In the genomic region with DNA sequence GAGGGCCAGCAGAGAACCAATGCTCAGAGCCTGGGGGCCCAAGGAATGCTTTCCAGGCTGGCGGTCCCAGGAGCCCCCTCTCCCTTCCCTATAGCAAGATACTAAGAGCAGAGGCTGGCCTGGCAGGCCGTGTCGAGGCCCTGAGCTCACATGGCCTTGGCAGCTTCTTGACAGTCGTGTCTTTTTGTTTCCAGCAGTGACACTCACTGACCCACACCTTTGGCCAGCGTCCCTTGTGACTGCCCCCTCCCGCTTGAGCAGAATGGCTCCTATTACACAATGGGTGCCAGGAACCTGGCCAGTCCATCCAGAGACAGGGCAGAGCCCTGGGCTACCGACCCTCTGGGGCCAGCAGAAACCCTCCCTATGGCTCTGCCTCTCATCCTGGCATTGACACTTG, we compare ENCODE assay signal across 20 cellular contexts.
"Had no signal": no experiment of that assay in that cellular context is flagged by ENCODE, and none has a peak within 500 bp of the region (broad histone marks: within the 10 kb centered on the region; RNA-seq: fewer than 3 reads in every experiment).

No MANE protein-coding gene starts in this region.

- H3K36me3 ChIP-seq: esophagus squamous epithelium, thyroid gland had no signal

- H3K27ac ChIP-seq: body of pancreas, esophagus squamous epithelium, skin epidermis, thyroid gland had no signal

- DNase-seq: activated CD4-positive, alpha-beta T cell treated with anti-CD3 and anti-CD28 coated beads, Interleukin-2, amount 50 U/mL, for 1 hour; activated naive CD4-positive, alpha-beta T cell treated with anti-CD3 and anti-CD28 coated beads, Interleukin-2, amount 50 U/mL, for 16 hours; central memory CD4-positive, alpha-beta T cell; cortex of kidney; effector CD4-positive, alpha-beta T cell; esophagus squamous epithelium; hippocampal formation; midbrain; retina; stimulated activated CD4-positive, alpha-beta T cell treated with anti-CD3 and anti-CD28 coated beads, Interleukin-15, amount 100 ng/mL, for 24 hours; stimulated activated CD4-positive, alpha-beta T cell treated with anti-CD3 and anti-CD28 coated beads, Interleukin-4, amount 100 ng/mL, for 1 hour; stimulated activated naive B cell treated with anti-CD40 and anti-IgM and Interleukin-4, amounts not matched to agents 10 μg/mL and 1 μg/mL and 100 μg/mL, for 72 hours; T-helper 9 cell; thyroid gland had no signal

- FAIRE-seq: endothelial cell of umbilical vein, keratinocyte had no signal

- H3K9me3 ChIP-seq: body of pancreas, thyroid gland had no signal

- ATAC-seq: activated CD4-positive, CD25-positive, alpha-beta regulatory T cell treated with anti-CD3 and anti-CD28 coated beads, Interleukin-2, amount 50 U/mL, for 24 hours; body of pancreas; stimulated activated naive B cell treated with anti-CD40 and anti-IgM and Interleukin-4, amounts not matched to agents 10 μg/mL and 1 μg/mL and 100 μg/mL, for 72 hours had no signal

- H3K4me3 Mint-ChIP-seq: stimulated activated naive B cell treated with anti-CD40 and anti-IgM and Interleukin-4, amounts not matched to agents 10 μg/mL and 1 μg/mL and 100 μg/mL, for 72 hours had no signal

- H3K4me3 ChIP-seq: body of pancreas, esophagus squamous epithelium, skin epidermis, thyroid gland had no signal

- H3K27ac Mint-ChIP-seq: activated T-helper 2 cell treated with anti-CD3 and anti-CD28 coated beads, Interferon-gamma antibody, Interleukin-2, Interleukin-4, amounts not matched to agents 10 μg/mL and 5 μg/mL and 100 μg/mL, durations not matched to agents 14 hours and 24 hours and 36 hours; stimulated activated naive B cell treated with anti-CD40 and anti-IgM and Interleukin-4, amounts not matched to agents 10 μg/mL and 1 μg/mL and 100 μg/mL, for 72 hours had no signal

- H3K27me3 ChIP-seq: thyroid gland had no signal
